ENCODE assay signal across 8 cellular contexts in genomic region chr4:143184217-143184502, GRCh38. TPM values are rescaled to one million over a fixed set of nuclear protein-coding genes. Genes with fewer than 3 reads are reported as not detected.
DNase-seq lines count a peak whose midpoint lies in the region; ATAC-seq and TF ChIP-seq lines count a peak whose summit lies in the region.

No MANE protein-coding gene starts in this region.

- TF ChIP-seq CTCF in Caco-2 (IDR thresholded peaks at IDR 0.05; ENCODE audit: insufficient read depth in 1 of 2, low read depth in 1 of 2, low read length in 1 of 2, severe bottlenecking in 1 of 2, unreplicated experiment in 1 of 2) = no peak

- CTCF ChIA-PET in Caco-2 (lab: Charles Lee) = no interaction called here

- peak overlapping the region; percentile 96 for H3K27ac Mint-ChIP-seq in Caco-2 (ENCODE audit: unreplicated experiment)
- H3K27ac Mint-ChIP-seq in activated naive CD4-positive, alpha-beta T cell treated with anti-CD3 and anti-CD28 coated beads, Interleukin-2, amount 50 U/mL, for 72 hours = peak overlapping the region; percentile 93 to 98
- peak overlapping the region; percentile 88 for H3K27ac Mint-ChIP-seq in stimulated activated memory B cell treated with anti-CD40 and anti-IgM and Interleukin-4, amounts not matched to agents 10 μg/mL and 1 μg/mL and 100 μg/mL, for 72 hours

- ATAC-seq in GM19455 (IDR thresholded peaks at IDR 0.05; ENCODE audit: unreplicated experiment) (peak; percentile 34), HG03469 (IDR thresholded peaks at IDR 0.05; ENCODE audit: unreplicated experiment) (peak; percentile 13)
- ATAC-seq in activated naive CD4-positive, alpha-beta T cell treated with anti-CD3 and anti-CD28 coated beads, Interleukin-2, amount 50 U/mL, for 72 hours = peak; percentile 3 to 10
- peak; percentile 26 for ATAC-seq in stimulated activated memory B cell treated with anti-CD40 and anti-IgM and Interleukin-4, amounts not matched to agents 10 μg/mL and 1 μg/mL and 100 μg/mL, for 72 hours

- no peaks in the 10 kb centered on the region for H3K9me3 ChIP-seq in Caco-2
- H3K9me3 ChIP-seq in iPS-18a (ENCODE audit: control insufficient read depth, low read depth, low read length) = no peaks in the 10 kb centered on the region

- H3K9ac ChIP-seq in iPS-18a (ENCODE audit: low read length) = peak overlapping the region; percentile 91

- POLR2A ChIA-PET in Caco-2 (lab: Charles Lee) = interaction anchor here (0.9 kb wide), 1 partner anchor 89 kb away, joined by 3 read pairs; no protein-coding TSS in a partner anchor

- H3K4me1 ChIP-seq in Caco-2 (peaks cover 14% of the 10 kb centered on the region), iPS-18a (ENCODE audit: control insufficient read depth, low read depth, low read length) (peaks cover 10% of the 10 kb centered on the region)

- H3K36me3 Mint-ChIP-seq in Caco-2 (ENCODE audit: insufficient read depth, unreplicated experiment) = peaks cover 36% of the 10 kb centered on the region
- peaks cover 31 to 40% of the 10 kb centered on the region in 2 donors for H3K36me3 Mint-ChIP-seq in activated naive CD4-positive, alpha-beta T cell treated with anti-CD3 and anti-CD28 coated beads, Interleukin-2, amount 50 U/mL, for 72 hours
- H3K36me3 Mint-ChIP-seq in stimulated activated memory B cell treated with anti-CD40 and anti-IgM and Interleukin-4, amounts not matched to agents 10 μg/mL and 1 μg/mL and 100 μg/mL, for 72 hours = peaks cover 35% of the 10 kb centered on the region

- peaks cover 24% of the 10 kb centered on the region for H3K4me1 Mint-ChIP-seq in Caco-2 (ENCODE audit: low read depth, unreplicated experiment)
- H3K4me1 Mint-ChIP-seq in stimulated activated memory B cell treated with anti-CD40 and anti-IgM and Interleukin-4, amounts not matched to agents 10 μg/mL and 1 μg/mL and 100 μg/mL, for 72 hours = peaks cover 46% of the 10 kb centered on the region

- H3K27me3 ChIP-seq in Caco-2 (replicated peaks; ENCODE audit: control insufficient read depth, insufficient read depth, low read length) = no peaks in the 10 kb centered on the region
- no peaks in the 10 kb centered on the region for H3K27me3 ChIP-seq in iPS-18a (ENCODE audit: control insufficient read depth, insufficient read depth, low read length)

- intact Hi-C loops in Caco-2 (cut with micrococcal nuclease; ENCODE audit: unreplicated experiment) = loop anchor here (1.0 kb wide), 2 partner anchors 89 to 329 kb away; partner anchors contain the start of gene SMARCA5

- no TSS peak for BruUV-seq in Caco-2 (replicated peaks; lab: Mats Ljungman, UMichigan)

- H3K27me3 Mint-ChIP-seq in Caco-2 (ENCODE audit: insufficient read depth, unreplicated experiment) = no peaks in the 10 kb centered on the region
- no peaks in the 10 kb centered on the region for H3K27me3 Mint-ChIP-seq in stimulated activated memory B cell treated with anti-CD40 and anti-IgM and Interleukin-4, amounts not matched to agents 10 μg/mL and 1 μg/mL and 100 μg/mL, for 72 hours

- no peaks in the 10 kb centered on the region for H3K9me3 Mint-ChIP-seq in Caco-2 (ENCODE audit: unreplicated experiment)
- peaks cover 0 to 5% of the 10 kb centered on the region in 2 donors for H3K9me3 Mint-ChIP-seq in activated naive CD4-positive, alpha-beta T cell treated with anti-CD3 and anti-CD28 coated beads, Interleukin-2, amount 50 U/mL, for 72 hours
- H3K9me3 Mint-ChIP-seq in stimulated activated memory B cell treated with anti-CD40 and anti-IgM and Interleukin-4, amounts not matched to agents 10 μg/mL and 1 μg/mL and 100 μg/mL, for 72 hours = peaks cover 2% of the 10 kb centered on the region

- no peaks in the 10 kb centered on the region for H3K36me3 ChIP-seq in Caco-2 (ENCODE audit: control insufficient read depth, insufficient read depth, low read length)
- peaks cover 7% of the 10 kb centered on the region for H3K36me3 ChIP-seq in iPS-18a (ENCODE audit: control insufficient read depth, low read depth, low read length)

- H3K27ac ChIP-seq in iPS-18a (ENCODE audit: low read length) = peak overlapping the region; percentile 84

- DNase-seq in Caco-2 = no peak
- DNase-seq in activated naive CD4-positive, alpha-beta T cell treated with anti-CD3 and anti-CD28 coated beads, Interleukin-2, amount 50 U/mL, for 72 hours (ENCODE audit: low spot score in 2 of 2) = no peak
- no peak for DNase-seq in inferior parietal cortex (ENCODE audit: extremely low spot score)
- DNase-seq in NCI-H446 treated with DMSO at 0.1 percent for 48 hours (lab: John Stamatoyannopoulos, UW) = no peak

- peak overlapping the region; percentile 89 for H3K4me3 Mint-ChIP-seq in Caco-2 (ENCODE audit: unreplicated experiment)
- peak overlapping the region; percentile 100 for H3K4me3 Mint-ChIP-seq in stimulated activated memory B cell treated with anti-CD40 and anti-IgM and Interleukin-4, amounts not matched to agents 10 μg/mL and 1 μg/mL and 100 μg/mL, for 72 hours

- H3K4me3 ChIP-seq in Caco-2 (ENCODE audit: low read depth, low read length) (peak overlapping the region; percentile 67), iPS-18a (ENCODE audit: low read length) (peak overlapping the region; percentile 88)

RNA-seq across cellular contexts. Expression of gene USP38, which starts 0.6 kb away (rescaled TPM):
- total RNA-seq in Caco-2 (2022) = 19.8 and 22.7 TPM in 2 replicates
- 10 to 100 TPM; 18.0 to 19.4 TPM for total RNA-seq in activated naive CD4-positive, alpha-beta T cell treated with anti-CD3 and anti-CD28 coated beads, Interleukin-2, amount 50 U/mL, for 72 hours
